1 cellular context compared by ENCODE assay signal in genomic region chr14:97417331-97417730, GRCh38.
TF ChIP-seq lines count a peak whose summit lies in the region.

No MANE protein-coding gene starts in this region.

TF ChIP-seq in GM12878, 131 proteins besides CTCF, POLR2A, EP300 and RAD21 (continued from another document):
- TF ChIP-seq CEBPZ (IDR thresholded peaks at IDR 0.05; ENCODE audit: low read depth, low read length): no peak
- no peak for TF ChIP-seq BHLHE40 (IDR thresholded peaks at IDR 0.05; ENCODE audit: borderline replicate concordance in 1 of 2, low read depth in 2 of 2, low read length in 1 of 2)
- TF ChIP-seq SMARCA5 (IDR thresholded peaks at IDR 0.05): no peak
- TF ChIP-seq BRCA1 (IDR thresholded peaks at IDR 0.05; ENCODE audit: low read depth, low read length): no peak
- no peak for TF ChIP-seq RCOR1 (conservative IDR thresholded peaks at IDR 0.05; ENCODE audit: low read depth, low read length)
- TF ChIP-seq PAX5 (IDR thresholded peaks at IDR 0.05; ENCODE audit: borderline replicate concordance, low read depth, low read length): no peak
- TF ChIP-seq NFYA (IDR thresholded peaks at IDR 0.05; ENCODE audit: borderline replicate concordance, low read depth, low read length): no peak
